Comparison of ENCODE assay signal across 24 cellular contexts in the genomic region with DNA sequence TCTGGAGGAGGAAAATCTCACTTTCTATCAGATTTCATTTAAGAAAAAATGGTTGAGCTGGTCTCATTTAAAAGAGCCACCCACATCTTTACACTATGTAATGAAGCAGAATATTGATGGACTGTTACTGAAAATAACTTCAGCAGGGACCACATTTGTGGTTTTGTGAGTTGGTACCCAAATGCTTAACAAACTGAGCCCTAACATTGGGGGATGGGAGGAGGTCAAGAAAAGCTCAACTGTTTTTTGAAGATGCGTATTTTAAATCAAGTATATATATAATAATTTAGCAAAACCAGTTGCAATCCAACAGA. TPM values are rescaled to one million over a fixed set of nuclear protein-coding genes. Genes with fewer than 3 reads are reported as not detected.
DNase-seq lines count a peak whose midpoint lies in the region; ATAC-seq lines count a peak whose summit lies in the region.
"Had no signal": no experiment of that assay in that cellular context is flagged by ENCODE, and none has a peak within 500 bp of the region (broad histone marks: within the 10 kb centered on the region; RNA-seq: fewer than 3 reads in every experiment).

No MANE protein-coding gene starts in this region.

- H3K36me3 Mint-ChIP-seq in activated T-cell treated with anti-CD3 and anti-CD28 coated beads, Interleukin-2, amount 50 U/mL, for 24 hours (ENCODE audit: low read depth), result peaks cover 88% of the 10 kb centered on the region
- H3K36me3 Mint-ChIP-seq in T-cell, result peaks cover 3% of the 10 kb centered on the region
- H3K36me3 Mint-ChIP-seq in activated naive CD8-positive, alpha-beta T cell treated with anti-CD3 and anti-CD28 coated beads, Interleukin-2, amount 50 U/mL, for 24 hours (ENCODE audit: low read depth), result peaks cover 69% of the 10 kb centered on the region
- H3K36me3 Mint-ChIP-seq in stimulated activated naive CD8-positive, alpha-beta T cell treated with anti-CD3 and anti-CD28 coated beads, Interleukin-15, Interleukin-2, amounts not matched to agents 100 ng/mL and 50 ng/mL, for 24 hours (ENCODE audit: low read depth), result peaks cover 76% of the 10 kb centered on the region

- ATAC-seq in T-cell (replicated peaks in 1 of 4), result no peak
- ATAC-seq in activated naive CD8-positive, alpha-beta T cell treated with anti-CD3 and anti-CD28 coated beads, Interleukin-2, amount 50 U/mL, for 24 hours, result no peak
- ATAC-seq: left cardiac atrium had no signal

- H3K27ac Mint-ChIP-seq in activated T-cell treated with anti-CD3 and anti-CD28 coated beads, Interleukin-2, amount 50 U/mL, for 24 hours, result peak overlapping the region; percentile 96
- H3K27ac Mint-ChIP-seq in T-cell, result peak overlapping the region; percentile 80 to 83
- peak overlapping the region; percentile 94 for H3K27ac Mint-ChIP-seq in activated naive CD8-positive, alpha-beta T cell treated with anti-CD3 and anti-CD28 coated beads, Interleukin-2, amount 50 U/mL, for 24 hours
- H3K27ac Mint-ChIP-seq in stimulated activated naive CD8-positive, alpha-beta T cell treated with anti-CD3 and anti-CD28 coated beads, Interleukin-15, Interleukin-2, amounts not matched to agents 100 ng/mL and 50 ng/mL, for 24 hours, result peak overlapping the region; percentile 95
- H3K27ac Mint-ChIP-seq: nephron; stimulated activated naive B cell treated with anti-CD40 and anti-IgM and Interleukin-4, amounts not matched to agents 10 μg/mL and 1 μg/mL and 100 μg/mL, for 72 hours had no signal

- CTCF ChIA-PET in T-cell (lab: Charles Lee), result interaction anchor here (0.6 to 1.1 kb wide), 3 partner anchors 9 to 263 kb away, joined by 3 read pairs; a partner anchor contains a TSS

- DNase-seq in activated T-cell treated with anti-CD3 and anti-CD28 coated beads, Interleukin-2, amount 50 U/mL, for 24 hours, result no peak
- DNase-seq in activated T-cell treated with anti-CD3 and anti-CD28 coated beads, Interleukin-2, amount 50 U/mL, for 1 hour, result no peak
- no peak for DNase-seq in T-cell
- no peak for DNase-seq in activated naive CD8-positive, alpha-beta T cell treated with anti-CD3 and anti-CD28 coated beads, Interleukin-2, amount 50 U/mL, for 24 hours
- no peak for DNase-seq in germinal center (ENCODE audit: low spot score)
- no peak for DNase-seq in OCI-M1 (lab: John Stamatoyannopoulos, UW)
- DNase-seq: activated B cell treated with CpG ODN at 0.5 μM for 24 hours; activated CD8-positive, alpha-beta memory T cell treated with anti-CD3 and anti-CD28 coated beads for 24 hours; activated naive CD8-positive, alpha-beta T cell treated with anti-CD3 and anti-CD28 coated beads, Interleukin-2, amount 10 ng/mL, durations not matched to agents 7 days and 5 days; AML-193; effector CD8-positive, alpha-beta T cell; EL; hypothalamus; left cardiac atrium; NCI-H1092; NCI-H1694; NCI-H510A; SJCRH30; stimulated activated naive B cell treated with anti-CD40 and anti-IgM and Interleukin-4, amounts not matched to agents 10 μg/mL and 1 μg/mL and 100 μg/mL, for 72 hours had no signal

- H3K27me3 Mint-ChIP-seq in activated T-cell treated with anti-CD3 and anti-CD28 coated beads, Interleukin-2, amount 50 U/mL, for 24 hours, result no peaks in the 10 kb centered on the region
- peaks cover 3 to 4% of the 10 kb centered on the region in 2 donors for H3K27me3 Mint-ChIP-seq in T-cell
- no peaks in the 10 kb centered on the region for H3K27me3 Mint-ChIP-seq in activated naive CD8-positive, alpha-beta T cell treated with anti-CD3 and anti-CD28 coated beads, Interleukin-2, amount 50 U/mL, for 24 hours
- H3K27me3 Mint-ChIP-seq in stimulated activated naive CD8-positive, alpha-beta T cell treated with anti-CD3 and anti-CD28 coated beads, Interleukin-15, Interleukin-2, amounts not matched to agents 100 ng/mL and 50 ng/mL, for 24 hours, result no peaks in the 10 kb centered on the region
- H3K27me3 Mint-ChIP-seq: activated B cell treated with CpG ODN at 0.5 μM for 24 hours had no signal

- H3K9me3 Mint-ChIP-seq in activated T-cell treated with anti-CD3 and anti-CD28 coated beads, Interleukin-2, amount 50 U/mL, for 24 hours, result peaks cover 11% of the 10 kb centered on the region
- peaks cover 4 to 11% (median 6%) of the 10 kb centered on the region in 3 donors for H3K9me3 Mint-ChIP-seq in T-cell
- peaks cover 20% of the 10 kb centered on the region for H3K9me3 Mint-ChIP-seq in activated naive CD8-positive, alpha-beta T cell treated with anti-CD3 and anti-CD28 coated beads, Interleukin-2, amount 50 U/mL, for 24 hours
- peaks cover 10% of the 10 kb centered on the region for H3K9me3 Mint-ChIP-seq in stimulated activated naive CD8-positive, alpha-beta T cell treated with anti-CD3 and anti-CD28 coated beads, Interleukin-15, Interleukin-2, amounts not matched to agents 100 ng/mL and 50 ng/mL, for 24 hours

- POLR2A ChIA-PET in T-cell (lab: Charles Lee), result no interaction called here

- H3K4me1 Mint-ChIP-seq in activated T-cell treated with anti-CD3 and anti-CD28 coated beads, Interleukin-2, amount 50 U/mL, for 24 hours (ENCODE audit: low read depth), result peaks cover 86% of the 10 kb centered on the region
- peaks cover 39 to 66% (median 56%) of the 10 kb centered on the region in 3 donors for H3K4me1 Mint-ChIP-seq in T-cell
- H3K4me1 Mint-ChIP-seq in activated naive CD8-positive, alpha-beta T cell treated with anti-CD3 and anti-CD28 coated beads, Interleukin-2, amount 50 U/mL, for 24 hours, result peaks cover 87% of the 10 kb centered on the region
- peaks cover 90% of the 10 kb centered on the region for H3K4me1 Mint-ChIP-seq in stimulated activated naive CD8-positive, alpha-beta T cell treated with anti-CD3 and anti-CD28 coated beads, Interleukin-15, Interleukin-2, amounts not matched to agents 100 ng/mL and 50 ng/mL, for 24 hours (ENCODE audit: low read depth)

- H3K4me3 Mint-ChIP-seq in activated T-cell treated with anti-CD3 and anti-CD28 coated beads, Interleukin-2, amount 50 U/mL, for 24 hours, result peak overlapping the region; percentile 66
- H3K4me3 Mint-ChIP-seq in T-cell, result no peak overlapping the region
- peak overlapping the region; percentile 70 for H3K4me3 Mint-ChIP-seq in activated naive CD8-positive, alpha-beta T cell treated with anti-CD3 and anti-CD28 coated beads, Interleukin-2, amount 50 U/mL, for 24 hours
- H3K4me3 Mint-ChIP-seq in stimulated activated naive CD8-positive, alpha-beta T cell treated with anti-CD3 and anti-CD28 coated beads, Interleukin-15, Interleukin-2, amounts not matched to agents 100 ng/mL and 50 ng/mL, for 24 hours, result peak overlapping the region; percentile 40
- H3K4me3 Mint-ChIP-seq: activated B cell treated with CpG ODN at 0.5 μM for 24 hours; activated naive CD8-positive, alpha-beta T cell treated with anti-CD3 and anti-CD28 coated beads, Interleukin-2, amount 10 ng/mL, durations not matched to agents 7 days and 5 days; nephron; stimulated activated naive B cell treated with anti-CD40 and anti-IgM and Interleukin-4, amounts not matched to agents 10 μg/mL and 1 μg/mL and 100 μg/mL, for 72 hours had no signal

RNA-seq across cellular contexts. Expression of a gene that starts 30.1 kb away (rescaled TPM):
- 10 to 100 TPM in 4 of 5 donors, 1 to 10 TPM in 1; 6.3 to 34.9 (median 23.4) TPM for total RNA-seq in T-cell
- total RNA-seq: A673, HT1080, RPMI7951, SJCRH30 had no signal

Comparison
In these comparisons a context has a peak if more than half of its experiments do, and no peak if none do; other contexts are left out.
1. H3K4me3 Mint-ChIP-seq: peak in activated T-cell treated with anti-CD3 and anti-CD28 coated beads, Interleukin-2, amount 50 U/mL, for 24 hours (single experiment), activated naive CD8-positive, alpha-beta T cell treated with anti-CD3 and anti-CD28 coated beads, Interleukin-2, amount 50 U/mL, for 24 hours (single experiment) and stimulated activated naive CD8-positive, alpha-beta T cell treated with anti-CD3 and anti-CD28 coated beads, Interleukin-15, Interleukin-2, amounts not matched to agents 100 ng/mL and 50 ng/mL, for 24 hours (single experiment); none in T-cell (0 of 3).
2. Peak in every context shown above with its lines, with median percentiles within 50 percentile points of each other: H3K27ac Mint-ChIP-seq.